Comparison of ENCODE assay signal across 26 cellular contexts in genomic region chr9:133785753-133786370, GRCh38. TPM values are rescaled to one million over a fixed set of nuclear protein-coding genes. Genes with fewer than 3 reads are reported as not detected.
DNase-seq lines count a peak whose midpoint lies in the region; ATAC-seq and TF ChIP-seq lines count a peak whose summit lies in the region.
"Had no signal": no experiment of that assay in that cellular context is flagged by ENCODE, and none has a peak within 500 bp of the region (broad histone marks: within the 10 kb centered on the region; RNA-seq: fewer than 3 reads in every experiment).

No MANE protein-coding gene starts in this region.

- H3K4me3 ChIP-seq in BLaER1: peak overlapping the region; percentile 26; the same call in 1 of the 2 replicates
- H3K4me3 ChIP-seq in SU-DHL-6 (ENCODE audit: insufficient read depth, low read length, poor library complexity, severe bottlenecking): no peak overlapping the region
- H3K4me3 ChIP-seq: body of pancreas, left ventricle myocardium inferior, SJCRH30, smooth muscle cell had no signal

- peak overlapping the region; percentile 96 for H3K27ac Mint-ChIP-seq in memory B cell
- no peak overlapping the region for H3K27ac Mint-ChIP-seq in activated CD8-positive, alpha-beta T cell treated with anti-CD3 and anti-CD28 coated beads for 36 hours
- H3K27ac Mint-ChIP-seq in activated CD8-positive, alpha-beta T cell treated with anti-CD3 and anti-CD28 coated beads, Interleukin-2, amount 10 ng/mL, durations not matched to agents 7 days and 5 days: no peak overlapping the region
- H3K27ac Mint-ChIP-seq: mesothelial cell of epicardium, natural killer cell had no signal

- H3K27ac ChIP-seq in BLaER1: no peak overlapping the region
- H3K27ac ChIP-seq in SU-DHL-6 (ENCODE audit: low read depth, low read length): peak overlapping the region; percentile 57; the same call in 1 of the 2 replicates
- H3K27ac ChIP-seq: body of pancreas, left ventricle myocardium inferior, SJCRH30 had no signal

- H4K20me1 ChIP-seq in BLaER1: peaks cover 26% of the 10 kb centered on the region
- no peaks in the 10 kb centered on the region for H4K20me1 ChIP-seq in SU-DHL-6 (ENCODE audit: low read depth, low read length)

- H3K9me3 Mint-ChIP-seq in memory B cell: no peaks in the 10 kb centered on the region
- no peaks in the 10 kb centered on the region for H3K9me3 Mint-ChIP-seq in activated CD8-positive, alpha-beta T cell treated with anti-CD3 and anti-CD28 coated beads for 36 hours
- H3K9me3 Mint-ChIP-seq in activated CD8-positive, alpha-beta T cell treated with anti-CD3 and anti-CD28 coated beads, Interleukin-2, amount 10 ng/mL, durations not matched to agents 7 days and 5 days (ENCODE audit: insufficient read depth): no peaks in the 10 kb centered on the region
- H3K9me3 Mint-ChIP-seq: mesothelial cell of epicardium, natural killer cell had no signal

- peak overlapping the region; percentile 89 for H3K4me2 ChIP-seq in BLaER1
- H3K4me2 ChIP-seq in SU-DHL-6 (ENCODE audit: low read depth, low read length, poor library complexity, severe bottlenecking): no peak overlapping the region
- H3K4me2 ChIP-seq: smooth muscle cell had no signal

- no peaks in the 10 kb centered on the region for H3K27me3 Mint-ChIP-seq in memory B cell
- H3K27me3 Mint-ChIP-seq in activated CD8-positive, alpha-beta T cell treated with anti-CD3 and anti-CD28 coated beads for 36 hours: peaks cover 1% of the 10 kb centered on the region
- no peaks in the 10 kb centered on the region for H3K27me3 Mint-ChIP-seq in activated CD8-positive, alpha-beta T cell treated with anti-CD3 and anti-CD28 coated beads, Interleukin-2, amount 10 ng/mL, durations not matched to agents 7 days and 5 days (ENCODE audit: low read depth)

- H3F3A ChIP-seq in SU-DHL-6 (ENCODE audit: insufficient read depth): peaks cover 9% of the 10 kb centered on the region; the same call in 1 of the 2 replicates

- intact Hi-C loops in activated CD8-positive, alpha-beta T cell treated with anti-CD3 and anti-CD28 coated beads for 36 hours (cut with micrococcal nuclease): no loop called here

- CTCF ChIA-PET in activated CD8-positive, alpha-beta T cell treated with anti-CD3 and anti-CD28 coated beads for 36 hours (lab: Charles Lee): no interaction called here
- CTCF ChIA-PET in activated CD8-positive, alpha-beta T cell treated with anti-CD3 and anti-CD28 coated beads, Interleukin-2, amount 10 ng/mL, durations not matched to agents 7 days and 5 days (lab: Charles Lee): interaction anchor here (11.1 kb wide), 1 partner anchor 208 kb away, joined by 91 read pairs; no protein-coding TSS in a partner anchor

- H2AFZ ChIP-seq in SU-DHL-6 (ENCODE audit: low read depth, low read length, severe bottlenecking): no peak overlapping the region

- peaks cover 93% of the 10 kb centered on the region for H3K4me1 ChIP-seq in BLaER1
- H3K4me1 ChIP-seq: SJCRH30 had no signal

- H3K9me3 ChIP-seq in BLaER1: no peaks in the 10 kb centered on the region
- no peaks in the 10 kb centered on the region for H3K9me3 ChIP-seq in SU-DHL-6 (ENCODE audit: insufficient read depth, low read length)
- H3K9me3 ChIP-seq: body of pancreas, left ventricle myocardium inferior, SJCRH30 had no signal

- DNase-seq in memory B cell (ENCODE audit: low spot score in 2 of 2): no peak
- DNase-seq in activated CD8-positive, alpha-beta T cell treated with anti-CD3 and anti-CD28 coated beads for 36 hours: no peak
- DNase-seq in activated CD8-positive, alpha-beta T cell treated with anti-CD3 and anti-CD28 coated beads, Interleukin-2, amount 10 ng/mL, durations not matched to agents 7 days and 5 days: no peak
- DNase-seq: ACHN; activated CD4-positive, alpha-beta T cell treated with anti-CD3 and anti-CD28 coated beads for 1 hour; activated CD8-positive, alpha-beta memory T cell treated with anti-CD3 and anti-CD28 coated beads for 24 hours; activated gamma-delta T cell; body of pancreas; cerebellar nuclear complex; DMS79 treated with DMSO at 0.1 percent for 48 hours; IMR-90; left ventricle myocardium inferior; natural killer cell; NCI-H1105 treated with DMSO at 0.1 percent for 48 hours; NCI-H1930; NCI-H526; SJCRH30; stimulated activated CD4-positive, alpha-beta T cell treated with anti-CD3 and anti-CD28 coated beads, Interleukin-1b, Interleukin-23, amount 100 ng/mL, for 48 hours; T-helper 1 cell had no signal

- peaks cover 11% of the 10 kb centered on the region for H3K36me3 Mint-ChIP-seq in memory B cell
- H3K36me3 Mint-ChIP-seq in activated CD8-positive, alpha-beta T cell treated with anti-CD3 and anti-CD28 coated beads for 36 hours (ENCODE audit: low read depth): no peaks in the 10 kb centered on the region
- no peaks in the 10 kb centered on the region for H3K36me3 Mint-ChIP-seq in activated CD8-positive, alpha-beta T cell treated with anti-CD3 and anti-CD28 coated beads, Interleukin-2, amount 10 ng/mL, durations not matched to agents 7 days and 5 days (ENCODE audit: low read depth)
- H3K36me3 Mint-ChIP-seq: natural killer cell had no signal

- H3K36me3 ChIP-seq in BLaER1: peaks cover 42% of the 10 kb centered on the region
- H3K36me3 ChIP-seq in SU-DHL-6 (ENCODE audit: low read length): no peaks in the 10 kb centered on the region

- peak overlapping the region; percentile 77 for H3K4me3 Mint-ChIP-seq in memory B cell
- no peak overlapping the region for H3K4me3 Mint-ChIP-seq in activated CD8-positive, alpha-beta T cell treated with anti-CD3 and anti-CD28 coated beads for 36 hours
- H3K4me3 Mint-ChIP-seq in activated CD8-positive, alpha-beta T cell treated with anti-CD3 and anti-CD28 coated beads, Interleukin-2, amount 10 ng/mL, durations not matched to agents 7 days and 5 days: no peak overlapping the region
- H3K4me3 Mint-ChIP-seq: mesothelial cell of epicardium, natural killer cell had no signal

- no peak for TF ChIP-seq CTCF in SU-DHL-6 (IDR thresholded peaks at IDR 0.05; ENCODE audit: insufficient read depth, low read length, poor library complexity, severe bottlenecking)
- TF ChIP-seq CTCF in activated CD8-positive, alpha-beta T cell treated with anti-CD3 and anti-CD28 coated beads for 36 hours (IDR thresholded peaks at IDR 0.05): no peak

- TF ChIP-seq POLR2A in GM19099 (IDR thresholded peaks at IDR 0.05; ENCODE audit: extremely low read depth, insufficient read length, low read depth): peak; percentile 33

- no peaks in the 10 kb centered on the region for H3K79me2 ChIP-seq in SU-DHL-6 (ENCODE audit: insufficient read depth, low read length)

- POLR2A ChIA-PET in activated CD8-positive, alpha-beta T cell treated with anti-CD3 and anti-CD28 coated beads for 36 hours (lab: Charles Lee): no interaction called here
- POLR2A ChIA-PET in activated CD8-positive, alpha-beta T cell treated with anti-CD3 and anti-CD28 coated beads, Interleukin-2, amount 10 ng/mL, durations not matched to agents 7 days and 5 days (lab: Charles Lee): no interaction called here

- H3K27me3 ChIP-seq in BLaER1 (no peaks in the 10 kb centered on the region), SU-DHL-6 (ENCODE audit: low read length) (no peaks in the 10 kb centered on the region)
- H3K27me3 ChIP-seq: body of pancreas, SJCRH30 had no signal

- ATAC-seq in memory B cell (ENCODE audit: low read depth): no peak
- ATAC-seq in GM19463 (IDR thresholded peaks at IDR 0.05; ENCODE audit: unreplicated experiment): no peak
- no peak for ATAC-seq in activated CD8-positive, alpha-beta T cell treated with anti-CD3 and anti-CD28 coated beads for 36 hours
- ATAC-seq in activated CD8-positive, alpha-beta T cell treated with anti-CD3 and anti-CD28 coated beads, Interleukin-2, amount 10 ng/mL, durations not matched to agents 7 days and 5 days: no peak
- ATAC-seq in HG02588 (IDR thresholded peaks at IDR 0.05; ENCODE audit: unreplicated experiment): no peak
- ATAC-seq: body of pancreas, natural killer cell had no signal

- no peak overlapping the region; the same call in 1 of the 2 replicates for H3K9ac ChIP-seq in BLaER1
- H3K9ac ChIP-seq in SU-DHL-6 (ENCODE audit: low read length): no peak overlapping the region

- no peaks in the 10 kb centered on the region for H3K9me2 ChIP-seq in SU-DHL-6 (replicated peaks; ENCODE audit: insufficient read depth, low read length)

- peaks cover 54% of the 10 kb centered on the region for H3K4me1 Mint-ChIP-seq in memory B cell
- H3K4me1 Mint-ChIP-seq in activated CD8-positive, alpha-beta T cell treated with anti-CD3 and anti-CD28 coated beads for 36 hours (ENCODE audit: low read depth): no peaks in the 10 kb centered on the region
- H3K4me1 Mint-ChIP-seq in activated CD8-positive, alpha-beta T cell treated with anti-CD3 and anti-CD28 coated beads, Interleukin-2, amount 10 ng/mL, durations not matched to agents 7 days and 5 days (ENCODE audit: low read depth): peaks cover 20% of the 10 kb centered on the region
- H3K4me1 Mint-ChIP-seq: natural killer cell had no signal

RNA-seq across cellular contexts. Expression of gene SARDH, which starts 47.7 kb away (rescaled TPM):
- 1 to 10 TPM; 5.5 to 5.6 TPM for total RNA-seq in activated CD8-positive, alpha-beta T cell treated with anti-CD3 and anti-CD28 coated beads for 36 hours
- 1 to 10 TPM; 3.0 to 3.4 TPM for total RNA-seq in activated CD8-positive, alpha-beta T cell treated with anti-CD3 and anti-CD28 coated beads, Interleukin-2, amount 10 ng/mL, durations not matched to agents 7 days and 5 days
